In genomic region chr4:33134366-33134765, GRCh38 we compare ENCODE assay signal across 21 cellular contexts.
"Had no signal": no experiment of that assay in that cellular context is flagged by ENCODE, and none has a peak within 500 bp of the region (broad histone marks: within the 10 kb centered on the region; RNA-seq: fewer than 3 reads in every experiment).

No MANE protein-coding gene starts in this region.

- H3K4me3 ChIP-seq: PC-9 had no signal

- H3K27me3 Mint-ChIP-seq: activated CD4-positive, alpha-beta memory T cell treated with anti-CD3 and anti-CD28 coated beads for 36 hours; activated CD4-positive, alpha-beta T cell treated with anti-CD3 and anti-CD28 coated beads, Interleukin-2, amount 10 ng/mL, durations not matched to agents 7 days and 5 days had no signal

- H3K27ac Mint-ChIP-seq: activated CD4-positive, alpha-beta memory T cell treated with anti-CD3 and anti-CD28 coated beads for 36 hours; activated CD4-positive, alpha-beta T cell treated with anti-CD3 and anti-CD28 coated beads, Interleukin-2, amount 10 ng/mL, durations not matched to agents 7 days and 5 days; activated naive CD4-positive, alpha-beta T cell treated with anti-CD3 and anti-CD28 coated beads, Interleukin-2, amount 50 U/mL, for 72 hours had no signal

- H3K36me3 Mint-ChIP-seq: activated CD4-positive, alpha-beta memory T cell treated with anti-CD3 and anti-CD28 coated beads for 36 hours had no signal

- ATAC-seq: activated naive CD4-positive, alpha-beta T cell treated with anti-CD3 and anti-CD28 coated beads, Interleukin-2, amount 50 U/mL, for 72 hours; activated T-cell treated with anti-CD3 and anti-CD28 coated beads, Interleukin-2, amount 50 U/mL, for 4 hours had no signal

- H3K4me3 Mint-ChIP-seq: activated CD4-positive, alpha-beta memory T cell treated with anti-CD3 and anti-CD28 coated beads for 36 hours; activated CD4-positive, alpha-beta T cell treated with anti-CD3 and anti-CD28 coated beads, Interleukin-2, amount 10 ng/mL, durations not matched to agents 7 days and 5 days; activated T-cell treated with anti-CD3 and anti-CD28 coated beads, Interleukin-2, amount 50 U/mL, for 4 hours had no signal

- DNase-seq: activated CD4-positive, alpha-beta memory T cell treated with anti-CD3 and anti-CD28 coated beads for 36 hours; activated CD4-positive, alpha-beta T cell treated with anti-CD3 and anti-CD28 coated beads, Interleukin-2, amount 10 ng/mL, durations not matched to agents 7 days and 5 days; activated CD4-positive, CD25-positive, alpha-beta regulatory T cell; activated CD8-positive, alpha-beta memory T cell treated with anti-CD3 and anti-CD28 coated beads for 24 hours; activated effector memory CD4-positive, alpha-beta T cell treated with anti-CD3 and anti-CD28 coated beads, Interleukin-2, amount 50 U/mL, for 16 hours; activated naive CD4-positive, alpha-beta T cell treated with Interleukin-2 at 50 U/mL for 16 hours; activated T-cell treated with anti-CD3 and anti-CD28 coated beads, Interleukin-2, amount 50 U/mL, for 4 hours; central memory CD4-positive, alpha-beta T cell; IMR-90; KG1; NCI-H1092; NCI-H1417 treated with DMSO at 0.1 percent for 48 hours; NCI-H1694 treated with DMSO at 0.1 percent for 48 hours; NCI-H2029 treated with DMSO at 0.1 percent for 48 hours; NCI-H446 treated with DMSO at 0.1 percent for 48 hours; NCI-H524 treated with DMSO at 0.1 percent for 48 hours; PC-9; SIG-M5; T-helper 1 cell had no signal

- H3K4me1 Mint-ChIP-seq: activated CD4-positive, alpha-beta T cell treated with anti-CD3 and anti-CD28 coated beads, Interleukin-2, amount 10 ng/mL, durations not matched to agents 7 days and 5 days had no signal

- H3K27ac ChIP-seq: PC-9, VCaP had no signal

- H2AFZ ChIP-seq: PC-9 had no signal

- H3K4me2 ChIP-seq: PC-9 had no signal
